Comparison of ENCODE assay signal across 18 cellular contexts in the genomic region with DNA sequence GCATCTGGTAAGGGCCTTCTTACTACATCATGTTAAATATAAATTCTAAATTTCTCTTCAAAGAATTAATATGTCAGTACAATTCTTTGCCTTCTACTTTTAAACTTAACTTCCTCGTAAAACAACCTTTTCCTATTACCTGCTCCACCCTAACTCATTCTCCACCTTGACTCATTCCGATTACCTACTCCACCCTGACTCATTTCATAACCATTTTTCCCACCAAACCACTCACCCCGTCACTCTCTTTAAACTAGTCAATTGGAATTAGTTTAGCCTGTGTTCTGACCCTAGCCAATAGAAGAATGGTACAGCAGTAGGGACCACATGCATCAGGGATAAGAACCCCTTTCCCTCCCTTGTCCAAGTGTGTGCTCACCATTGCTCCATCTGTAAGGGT.
"Had no signal": no experiment of that assay in that cellular context is flagged by ENCODE, and none has a peak within 500 bp of the region (broad histone marks: within the 10 kb centered on the region; RNA-seq: fewer than 3 reads in every experiment).

No MANE protein-coding gene starts in this region.

- H3K27me3 ChIP-seq: cardiac muscle cell, Peyer's patch had no signal

- H3K9me3 ChIP-seq: Peyer's patch had no signal

- ATAC-seq: activated CD4-positive, CD25-positive, alpha-beta regulatory T cell treated with anti-CD3 and anti-CD28 coated beads, Interleukin-2, amount 50 U/mL, for 24 hours; activated CD8-positive, alpha-beta T cell treated with anti-CD3 and anti-CD28 coated beads, Interleukin-2, amount 10 ng/mL, durations not matched to agents 7 days and 5 days had no signal

- H3K27ac ChIP-seq: cardiac muscle cell, Peyer's patch had no signal

- H3K4me3 ChIP-seq: cardiac muscle cell, Peyer's patch had no signal

- H3K36me3 ChIP-seq: cardiac muscle cell, Peyer's patch had no signal

- DNase-seq: activated CD4-positive, alpha-beta T cell treated with anti-CD3 and anti-CD28 coated beads for 4 hours; activated CD8-positive, alpha-beta memory T cell treated with anti-CD3 and anti-CD28 coated beads, Interleukin-2, amount 50 U/mL, for 48 hours; activated CD8-positive, alpha-beta T cell treated with anti-CD3 and anti-CD28 coated beads, Interleukin-2, amount 10 ng/mL, durations not matched to agents 7 days and 5 days; activated effector memory CD4-positive, alpha-beta T cell treated with Interleukin-2 at 50 U/mL for 16 hours; activated naive CD4-positive, alpha-beta T cell; activated T-cell treated with anti-CD3 and anti-CD28 coated beads, Interleukin-2, amount 50 U/mL, for 1 hour; aorta; MM.1S; NCI-H1436 treated with DMSO at 0.1 percent for 48 hours; NCI-H187; NCI-H2081; NCI-H510A treated with DMSO at 0.1 percent for 48 hours; NK-92 treated with Interleukin-12 subunit alpha and Interleukin-12 subunit beta, amount 100 ng/mL, for 24 hours; OCI-M1; Peyer's patch; SHP77 treated with DMSO at 0.1 percent for 48 hours had no signal

- H3K4me1 ChIP-seq: Peyer's patch had no signal
